1 cellular context compared by ENCODE assay signal in the genomic region with DNA sequence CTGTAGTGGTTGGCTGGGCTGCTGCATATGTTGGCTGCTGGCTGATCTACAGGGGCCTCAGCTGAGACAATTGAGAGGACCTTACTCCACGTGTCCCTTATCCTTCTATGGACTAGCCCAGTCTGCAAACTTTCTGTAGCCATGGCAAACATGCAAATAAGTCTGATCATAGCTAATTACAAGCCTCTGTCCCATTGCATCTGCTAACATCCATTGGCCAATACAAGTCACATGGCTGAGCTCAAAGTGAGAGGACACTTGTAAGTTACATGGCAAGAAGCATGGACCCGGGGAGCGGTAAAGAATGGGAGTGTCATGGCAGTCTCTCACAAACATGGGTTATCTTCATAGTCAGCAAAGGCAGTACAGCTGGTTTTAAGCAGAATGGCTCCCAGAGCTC.
TF ChIP-seq lines count a peak whose summit lies in the region.

No MANE protein-coding gene starts in this region.

TF ChIP-seq in IMR-90, 13 proteins besides CTCF, POLR2A, EP300 and RAD21:
- TF ChIP-seq SMC3 (IDR thresholded peaks at IDR 0.05; ENCODE audit: low read depth, low read length) = no peak
- TF ChIP-seq MAZ (IDR thresholded peaks at IDR 0.05; ENCODE audit: borderline replicate concordance, low read depth, low read length) = no peak
- TF ChIP-seq, protein P1, sequence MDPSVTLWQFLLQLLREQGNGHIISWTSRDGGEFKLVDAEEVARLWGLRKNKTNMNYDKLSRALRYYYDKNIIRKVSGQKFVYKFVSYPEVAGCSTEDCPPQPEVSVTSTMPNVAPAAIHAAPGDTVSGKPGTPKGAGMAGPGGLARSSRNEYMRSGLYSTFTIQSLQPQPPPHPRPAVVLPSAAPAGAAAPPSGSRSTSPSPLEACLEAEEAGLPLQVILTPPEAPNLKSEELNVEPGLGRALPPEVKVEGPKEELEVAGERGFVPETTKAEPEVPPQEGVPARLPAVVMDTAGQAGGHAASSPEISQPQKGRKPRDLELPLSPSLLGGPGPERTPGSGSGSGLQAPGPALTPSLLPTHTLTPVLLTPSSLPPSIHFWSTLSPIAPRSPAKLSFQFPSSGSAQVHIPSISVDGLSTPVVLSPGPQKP (IDR thresholded peaks at IDR 0.05; ENCODE audit: borderline replicate concordance, low read depth, low read length) = no peak
- no peak for TF ChIP-seq CHD1 (IDR thresholded peaks at IDR 0.05; ENCODE audit: low read depth, low read length)
- TF ChIP-seq MAFK (IDR thresholded peaks at IDR 0.05; ENCODE audit: low read depth, low read length) = no peak
- TF ChIP-seq RFX5 (IDR thresholded peaks at IDR 0.05; ENCODE audit: low read depth, low read length) = no peak
- TF ChIP-seq, protein P2, sequence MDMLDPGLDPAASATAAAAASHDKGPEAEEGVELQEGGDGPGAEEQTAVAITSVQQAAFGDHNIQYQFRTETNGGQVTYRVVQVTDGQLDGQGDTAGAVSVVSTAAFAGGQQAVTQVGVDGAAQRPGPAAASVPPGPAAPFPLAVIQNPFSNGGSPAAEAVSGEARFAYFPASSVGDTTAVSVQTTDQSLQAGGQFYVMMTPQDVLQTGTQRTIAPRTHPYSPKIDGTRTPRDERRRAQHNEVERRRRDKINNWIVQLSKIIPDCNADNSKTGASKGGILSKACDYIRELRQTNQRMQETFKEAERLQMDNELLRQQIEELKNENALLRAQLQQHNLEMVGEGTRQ (IDR thresholded peaks at IDR 0.05; ENCODE audit: low read depth, low read length) = no peak
- no peak for TF ChIP-seq MXI1 (IDR thresholded peaks at IDR 0.05; ENCODE audit: borderline replicate concordance, low read depth, low read length)
- TF ChIP-seq CEBPB (IDR thresholded peaks at IDR 0.05; ENCODE audit: low read depth, low read length) = no peak
